Comparison of ENCODE assay signal across 8 cellular contexts in the genomic region with DNA sequence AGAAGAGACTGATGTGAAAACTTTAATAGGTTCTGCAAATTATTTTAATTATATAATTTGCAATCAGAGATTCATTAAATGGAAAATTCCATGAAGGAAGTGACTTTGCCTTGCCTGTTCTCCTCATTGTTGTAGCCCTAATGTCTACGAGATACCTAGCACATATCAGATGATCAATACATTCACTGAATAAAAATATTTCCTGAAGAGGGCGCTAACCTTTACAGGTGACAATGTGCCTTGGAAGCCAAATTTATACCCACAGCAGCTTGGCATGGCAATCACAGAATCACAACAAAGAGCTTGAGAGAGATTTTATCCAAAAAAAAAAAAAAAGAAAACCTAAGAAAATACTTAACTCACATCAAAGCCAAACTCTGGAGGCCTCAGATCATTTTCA. TPM values are rescaled to one million over a fixed set of nuclear protein-coding genes. Genes with fewer than 3 reads are reported as not detected.
DNase-seq lines count a peak whose midpoint lies in the region; ATAC-seq, FAIRE-seq and TF ChIP-seq lines count a peak whose summit lies in the region.

No MANE protein-coding gene starts in this region.

- H3K9me3 ChIP-seq in T-helper 17 cell (ENCODE audit: control insufficient read depth, low read length, poor library complexity, severe bottlenecking) = no peaks in the 10 kb centered on the region
- H3K9me3 ChIP-seq in kidney (ENCODE audit: control insufficient read depth in 1 of 2, low read length in 2 of 2) = no peaks in the 10 kb centered on the region

- H3K4me1 ChIP-seq in kidney (ENCODE audit: control insufficient read depth in 1 of 2, insufficient read depth in 1 of 2, low read depth in 1 of 2, low read length in 2 of 2) = no peaks in the 10 kb centered on the region

- peaks cover 2% of the 10 kb centered on the region for H3K36me3 Mint-ChIP-seq in T-helper 17 cell (ENCODE audit: low read depth)

- peak; percentile 12 for TF ChIP-seq CTCF in kidney (IDR thresholded peaks at IDR 0.05; ENCODE audit: borderline replicate concordance, extremely low read depth, insufficient read depth)

- H3K27ac ChIP-seq in kidney (ENCODE audit: low read depth in 2 of 2, low read length in 2 of 2) = no peak overlapping the region

- H3K27me3 Mint-ChIP-seq in T-helper 17 cell = no peaks in the 10 kb centered on the region

- ATAC-seq in T-helper 17 cell = peak; percentile 84
- ATAC-seq in HG02981 (IDR thresholded peaks at IDR 0.05; ENCODE audit: unreplicated experiment) = no peak

- H3K4me3 Mint-ChIP-seq in T-helper 17 cell = no peak overlapping the region

- FAIRE-seq in kidney (lab: Jason Lieb, UNC) = no peak

- no peak overlapping the region for H3K9ac ChIP-seq in kidney (ENCODE audit: low read length in 2 of 2)

- H3K4me1 Mint-ChIP-seq in T-helper 17 cell = peaks cover 2% of the 10 kb centered on the region

- intact Hi-C loops in kidney (cut with DNase I) = no loop called here

- H3K4me3 ChIP-seq in kidney (ENCODE audit: low read length in 2 of 2) = no peak overlapping the region

- no peak overlapping the region for H3K27ac Mint-ChIP-seq in T-helper 17 cell

- H3K36me3 ChIP-seq in kidney (ENCODE audit: control insufficient read depth in 1 of 2, insufficient read depth in 2 of 2, low read length in 2 of 2) = peaks cover 3 to 7% of the 10 kb centered on the region in 2 donors

- DNase-seq in DMS53 treated with DMSO at 0.1 percent for 48 hours (lab: John Stamatoyannopoulos, UW; ENCODE audit: unreplicated experiment) (peak; percentile 7), HCEC 1CT (peak; percentile 2), T-helper 17 cell (no peak), kidney (no peak), HPDE6-E6E7 (ENCODE audit: extremely low spot score) (no peak), activated T-cell treated with anti-CD3 and anti-CD28 coated beads for 4 hours (no peak)
- no peak for DNase-seq in activated CD4-positive, alpha-beta T cell treated with anti-CD3 and anti-CD28 coated beads for 48 hours

RNA-seq across cellular contexts. Expression of gene HAUS6, which starts 17.4 kb away (rescaled TPM):
- total RNA-seq in T-helper 17 cell (10 to 100 TPM; 12.3 to 13.6 TPM), kidney (7.8 TPM)
- 1.9 TPM for polyA plus RNA-seq in kidney (ENCODE audit: insufficient read depth, low read depth, low replicate concordance)

RNA-seq across cellular contexts. Expression of gene RRAGA, which starts 36.1 kb away (rescaled TPM):
- 10 to 100 TPM; 35.2 to 37.0 TPM for total RNA-seq in T-helper 17 cell
- total RNA-seq in kidney = 94.3 TPM
- polyA plus RNA-seq in kidney (ENCODE audit: insufficient read depth, low read depth, low replicate concordance) = 99.3 TPM

RNA-seq across cellular contexts. Expression of gene PLIN2, which starts 42.0 kb away (rescaled TPM):
- total RNA-seq in T-helper 17 cell = 10 to 100 TPM; 65.7 to 66.2 TPM
- 57.2 TPM for total RNA-seq in kidney
- polyA plus RNA-seq in kidney (ENCODE audit: insufficient read depth, low read depth, low replicate concordance) = 308 TPM

RNA-seq across cellular contexts. Expression of gene SAXO1, which starts 52.3 kb away (rescaled TPM):
- total RNA-seq in T-helper 17 cell = not detected
- 0.35 TPM for total RNA-seq in kidney
- polyA plus RNA-seq in kidney (ENCODE audit: insufficient read depth, low read depth, low replicate concordance) = not detected

Comparison
In these comparisons a context has a peak if more than half of its experiments do, and no peak if none do; other contexts are left out.
1. DNase-seq: peak in DMS53 treated with DMSO at 0.1 percent for 48 hours (single experiment) and HCEC 1CT (single experiment); none in T-helper 17 cell (0 of 3), kidney (single experiment), HPDE6-E6E7 (single experiment), activated T-cell treated with anti-CD3 and anti-CD28 coated beads for 4 hours (single experiment) and activated CD4-positive, alpha-beta T cell treated with anti-CD3 and anti-CD28 coated beads for 48 hours (single experiment).